Comparison of ENCODE assay signal across 2 cellular contexts in genomic region chr2:130556441-130556840, GRCh38. TPM values are rescaled to one million over a fixed set of nuclear protein-coding genes. Genes with fewer than 3 reads are reported as not detected.
"Had no signal": no experiment of that assay in that cellular context is flagged by ENCODE, and none has a peak within 500 bp of the region (broad histone marks: within the 10 kb centered on the region; RNA-seq: fewer than 3 reads in every experiment).

No MANE protein-coding gene starts in this region.

RNA-seq across cellular contexts. Expression of gene CFC1B, which starts 35.4 kb away (rescaled TPM):
- total RNA-seq: G401, GM12878 had no signal
- polyA plus RNA-seq: GM12878 had no signal

RNA-seq across cellular contexts. Expression of gene CFC1, which starts 42.9 kb away (rescaled TPM):
- total RNA-seq: G401, GM12878 had no signal
- polyA plus RNA-seq: GM12878 had no signal

RNA-seq across cellular contexts. Expression of gene POTEI, which starts 47.3 kb away (rescaled TPM):
- total RNA-seq: G401 had no signal

RNA-seq across cellular contexts. Expression of gene POTEJ, which starts 54.8 kb away (rescaled TPM):
- total RNA-seq: G401, GM12878 had no signal
- polyA plus RNA-seq: GM12878 had no signal
